9 cellular contexts compared by ENCODE assay signal in the genomic region with DNA sequence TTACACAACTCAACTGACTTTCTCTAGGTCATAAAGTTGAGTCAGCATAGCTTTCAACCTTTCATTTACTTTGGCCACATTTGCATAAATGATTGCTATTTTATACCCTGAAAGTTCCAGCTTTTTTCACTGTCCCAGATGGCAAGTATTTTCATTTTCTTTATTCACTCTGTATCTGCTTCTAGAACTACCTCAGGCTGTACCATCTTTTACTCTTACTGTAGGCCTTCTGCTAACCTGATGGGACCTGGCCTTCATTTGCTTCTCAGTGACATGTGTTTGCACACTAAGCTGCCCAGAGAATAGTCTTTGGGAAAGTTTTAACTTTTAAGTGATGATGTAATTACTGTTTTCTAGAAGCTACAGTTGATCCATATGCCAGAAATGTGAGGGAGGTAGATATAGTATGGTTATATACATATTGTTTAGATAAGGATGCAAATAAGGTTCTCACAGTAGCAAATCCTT.
DNase-seq lines count a peak whose midpoint lies in the region; ATAC-seq, FAIRE-seq and TF ChIP-seq lines count a peak whose summit lies in the region.
"Had no signal": no experiment of that assay in that cellular context is flagged by ENCODE, and none has a peak within 500 bp of the region (broad histone marks: within the 10 kb centered on the region; RNA-seq: fewer than 3 reads in every experiment).

No MANE protein-coding gene starts in this region.

- no peak overlapping the region for H3K4me3 Mint-ChIP-seq in progenitor cell of endocrine pancreas (ENCODE audit: low read depth)

- peak; percentile 30 for ATAC-seq in HG03439 (IDR thresholded peaks at IDR 0.05; ENCODE audit: unreplicated experiment)

- FAIRE-seq in GM19239 (lab: Jason Lieb, UNC) (peak; percentile 84), small intestine (lab: Jason Lieb, UNC) (no peak)

- H3K27me3 Mint-ChIP-seq in progenitor cell of endocrine pancreas: no peaks in the 10 kb centered on the region

- peak overlapping the region; percentile 49 for H3K27ac Mint-ChIP-seq in progenitor cell of endocrine pancreas

- H3K27me3 ChIP-seq in small intestine (ENCODE audit: control insufficient read depth in 2 of 2, insufficient read depth in 2 of 2, low read length in 2 of 2): no peaks in the 10 kb centered on the region

- H3K27ac ChIP-seq in small intestine (ENCODE audit: low read depth in 1 of 2, low read length in 1 of 2): peak overlapping the region in 1 of 2 donors; percentile 85

- no peaks in the 10 kb centered on the region for H3K9me3 ChIP-seq in small intestine (ENCODE audit: control insufficient read depth, low read depth)

- DNase-seq in GM19239 (ENCODE audit: insufficient read length, low spot score): no peak
- DNase-seq in cardiac fibroblast (ENCODE audit: low read depth in 2 of 2): peak; percentile 35 to 58
- DNase-seq in progenitor cell of endocrine pancreas (ENCODE audit: low spot score, unreplicated experiment): no peak
- no peak for DNase-seq in small intestine
- DNase-seq in SIG-M5 (lab: John Stamatoyannopoulos, UW): no peak
- no peak for DNase-seq in activated effector memory CD4-positive, alpha-beta T cell treated with anti-CD3 and anti-CD28 coated beads, Interleukin-2, amount 50 U/mL, for 16 hours
- DNase-seq in activated CD8-positive, alpha-beta memory T cell treated with anti-CD3 and anti-CD28 coated beads, Interleukin-2, amount 50 U/mL, for 48 hours: no peak
- DNase-seq: aorta had no signal

- peaks cover 2% of the 10 kb centered on the region for H3K36me3 Mint-ChIP-seq in progenitor cell of endocrine pancreas (ENCODE audit: insufficient read depth)

- H3K4me3 ChIP-seq in cardiac fibroblast (replicated peaks in 1 of 2; ENCODE audit: low read depth in 2 of 2, low read length in 2 of 2): no peak overlapping the region
- no peak overlapping the region for H3K4me3 ChIP-seq in small intestine (ENCODE audit: low read depth in 1 of 2, low read length in 2 of 2)

- peaks cover 16% of the 10 kb centered on the region for H3K4me1 Mint-ChIP-seq in progenitor cell of endocrine pancreas (ENCODE audit: low read depth)

- no peak for TF ChIP-seq CTCF in cardiac fibroblast (IDR thresholded peaks at IDR 0.05; ENCODE audit: low read depth, low read length)
- TF ChIP-seq CTCF in progenitor cell of endocrine pancreas (IDR thresholded peaks at IDR 0.05; ENCODE audit: unreplicated experiment): no peak

- H3K4me1 ChIP-seq in small intestine (ENCODE audit: control insufficient read depth in 2 of 2, insufficient read depth in 1 of 2, low read depth in 1 of 2, low read length in 1 of 2): peaks cover 0 to 14% of the 10 kb centered on the region in 2 donors

- H3K36me3 ChIP-seq in small intestine (ENCODE audit: control insufficient read depth in 2 of 2, insufficient read depth in 2 of 2, low read length in 2 of 2): no peaks in the 10 kb centered on the region

- no peaks in the 10 kb centered on the region for H3K9me3 Mint-ChIP-seq in progenitor cell of endocrine pancreas (ENCODE audit: low read depth)

Comparison
In these comparisons a context has a peak if more than half of its experiments do, and no peak if none do; other contexts are left out.
1. DNase-seq: peak in cardiac fibroblast (2 of 2); none in GM19239 (single experiment), progenitor cell of endocrine pancreas (single experiment), small intestine (single experiment), SIG-M5 (single experiment), activated effector memory CD4-positive, alpha-beta T cell treated with anti-CD3 and anti-CD28 coated beads, Interleukin-2, amount 50 U/mL, for 16 hours (single experiment) and activated CD8-positive, alpha-beta memory T cell treated with anti-CD3 and anti-CD28 coated beads, Interleukin-2, amount 50 U/mL, for 48 hours (single experiment).